ENCODE assay signal across 1 cellular context in the genomic region with DNA sequence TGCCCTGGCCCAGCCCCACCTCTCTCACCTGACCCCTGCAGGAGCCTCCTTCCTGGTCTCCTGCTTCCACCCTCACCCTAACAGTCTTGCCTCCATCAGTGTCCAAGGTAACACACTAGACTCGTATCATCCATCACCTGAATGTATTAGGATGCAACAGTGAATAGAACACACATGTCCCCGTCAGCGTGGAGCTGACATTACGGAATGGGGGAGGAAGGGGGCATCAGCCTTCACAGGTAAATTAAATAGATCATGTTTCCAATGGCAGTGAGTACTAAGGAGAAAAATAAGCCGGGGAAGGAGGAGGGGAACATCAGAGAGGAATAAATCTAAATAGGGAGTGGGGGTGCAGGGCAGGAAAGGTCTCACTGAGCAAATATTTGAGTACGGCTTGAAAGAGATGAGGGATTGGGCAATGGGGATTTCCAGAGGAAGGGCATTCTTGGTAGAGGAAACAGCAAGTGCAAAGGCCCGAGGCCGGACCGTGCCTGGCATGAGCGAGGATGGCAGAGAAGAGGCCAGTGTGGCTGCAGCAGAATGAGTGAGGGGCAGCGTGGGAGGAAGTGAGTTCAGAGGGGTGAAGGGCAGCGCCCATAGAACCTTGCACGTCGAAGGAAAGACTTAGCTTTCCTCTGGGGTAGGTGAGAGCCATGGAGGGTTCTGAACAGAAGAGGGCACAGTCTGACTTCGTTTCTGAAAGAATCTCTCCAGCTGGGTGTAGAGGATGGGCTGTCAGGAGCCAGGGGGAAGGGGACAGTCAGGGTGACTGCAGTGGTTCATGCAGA.
TF ChIP-seq lines count a peak whose summit lies in the region.

No MANE protein-coding gene starts in this region.

TF ChIP-seq in HepG2, 621 proteins besides CTCF, POLR2A, EP300 and RAD21 (continued from another document and continues in another):
- TF ChIP-seq, protein P1, sequence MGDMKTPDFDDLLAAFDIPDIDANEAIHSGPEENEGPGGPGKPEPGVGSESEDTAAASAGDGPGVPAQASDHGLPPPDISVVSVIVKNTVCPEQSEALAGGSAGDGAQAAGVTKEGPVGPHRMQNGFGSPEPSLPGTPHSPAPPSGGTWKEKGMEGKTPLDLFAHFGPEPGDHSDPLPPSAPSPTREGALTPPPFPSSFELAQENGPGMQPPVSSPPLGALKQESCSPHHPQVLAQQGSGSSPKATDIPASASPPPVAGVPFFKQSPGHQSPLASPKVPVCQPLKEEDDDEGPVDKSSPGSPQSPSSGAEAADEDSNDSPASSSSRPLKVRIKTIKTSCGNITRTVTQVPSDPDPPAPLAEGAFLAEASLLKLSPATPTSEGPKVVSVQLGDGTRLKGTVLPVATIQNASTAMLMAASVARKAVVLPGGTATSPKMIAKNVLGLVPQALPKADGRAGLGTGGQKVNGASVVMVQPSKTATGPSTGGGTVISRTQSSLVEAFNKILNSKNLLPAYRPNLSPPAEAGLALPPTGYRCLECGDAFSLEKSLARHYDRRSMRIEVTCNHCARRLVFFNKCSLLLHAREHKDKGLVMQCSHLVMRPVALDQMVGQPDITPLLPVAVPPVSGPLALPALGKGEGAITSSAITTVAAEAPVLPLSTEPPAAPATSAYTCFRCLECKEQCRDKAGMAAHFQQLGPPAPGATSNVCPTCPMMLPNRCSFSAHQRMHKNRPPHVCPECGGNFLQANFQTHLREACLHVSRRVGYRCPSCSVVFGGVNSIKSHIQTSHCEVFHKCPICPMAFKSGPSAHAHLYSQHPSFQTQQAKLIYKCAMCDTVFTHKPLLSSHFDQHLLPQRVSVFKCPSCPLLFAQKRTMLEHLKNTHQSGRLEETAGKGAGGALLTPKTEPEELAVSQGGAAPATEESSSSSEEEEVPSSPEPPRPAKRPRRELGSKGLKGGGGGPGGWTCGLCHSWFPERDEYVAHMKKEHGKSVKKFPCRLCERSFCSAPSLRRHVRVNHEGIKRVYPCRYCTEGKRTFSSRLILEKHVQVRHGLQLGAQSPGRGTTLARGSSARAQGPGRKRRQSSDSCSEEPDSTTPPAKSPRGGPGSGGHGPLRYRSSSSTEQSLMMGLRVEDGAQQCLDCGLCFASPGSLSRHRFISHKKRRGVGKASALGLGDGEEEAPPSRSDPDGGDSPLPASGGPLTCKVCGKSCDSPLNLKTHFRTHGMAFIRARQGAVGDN (CRISPR knock-in tag; IDR thresholded peaks at IDR 0.05) = peak; percentile 96
- TF ChIP-seq, protein P2, sequence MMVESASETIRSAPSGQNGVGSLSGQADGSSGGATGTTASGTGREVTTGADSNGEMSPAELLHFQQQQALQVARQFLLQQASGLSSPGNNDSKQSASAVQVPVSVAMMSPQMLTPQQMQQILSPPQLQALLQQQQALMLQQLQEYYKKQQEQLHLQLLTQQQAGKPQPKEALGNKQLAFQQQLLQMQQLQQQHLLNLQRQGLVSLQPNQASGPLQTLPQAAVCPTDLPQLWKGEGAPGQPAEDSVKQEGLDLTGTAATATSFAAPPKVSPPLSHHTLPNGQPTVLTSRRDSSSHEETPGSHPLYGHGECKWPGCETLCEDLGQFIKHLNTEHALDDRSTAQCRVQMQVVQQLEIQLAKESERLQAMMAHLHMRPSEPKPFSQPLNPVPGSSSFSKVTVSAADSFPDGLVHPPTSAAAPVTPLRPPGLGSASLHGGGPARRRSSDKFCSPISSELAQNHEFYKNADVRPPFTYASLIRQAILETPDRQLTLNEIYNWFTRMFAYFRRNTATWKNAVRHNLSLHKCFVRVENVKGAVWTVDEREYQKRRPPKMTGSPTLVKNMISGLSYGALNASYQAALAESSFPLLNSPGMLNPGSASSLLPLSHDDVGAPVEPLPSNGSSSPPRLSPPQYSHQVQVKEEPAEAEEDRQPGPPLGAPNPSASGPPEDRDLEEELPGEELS (CRISPR knock-in tag; IDR thresholded peaks at IDR 0.05) = peak; percentile 98
- TF ChIP-seq ZNF264 (CRISPR knock-in tag; IDR thresholded peaks at IDR 0.05) = no peak; the same call in none of the 2 replicates
- peak; percentile 95 for TF ChIP-seq TARDBP (CRISPR knock-in tag; IDR thresholded peaks at IDR 0.05)
- TF ChIP-seq, protein P3, sequence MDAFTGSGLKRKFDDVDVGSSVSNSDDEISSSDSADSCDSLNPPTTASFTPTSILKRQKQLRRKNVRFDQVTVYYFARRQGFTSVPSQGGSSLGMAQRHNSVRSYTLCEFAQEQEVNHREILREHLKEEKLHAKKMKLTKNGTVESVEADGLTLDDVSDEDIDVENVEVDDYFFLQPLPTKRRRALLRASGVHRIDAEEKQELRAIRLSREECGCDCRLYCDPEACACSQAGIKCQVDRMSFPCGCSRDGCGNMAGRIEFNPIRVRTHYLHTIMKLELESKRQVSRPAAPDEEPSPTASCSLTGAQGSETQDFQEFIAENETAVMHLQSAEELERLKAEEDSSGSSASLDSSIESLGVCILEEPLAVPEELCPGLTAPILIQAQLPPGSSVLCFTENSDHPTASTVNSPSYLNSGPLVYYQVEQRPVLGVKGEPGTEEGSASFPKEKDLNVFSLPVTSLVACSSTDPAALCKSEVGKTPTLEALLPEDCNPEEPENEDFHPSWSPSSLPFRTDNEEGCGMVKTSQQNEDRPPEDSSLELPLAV (CRISPR knock-in tag; conservative IDR thresholded peaks at IDR 0.05; ENCODE audit: low read depth) = no peak
- peak; percentile 93 for TF ChIP-seq ZNF775 (CRISPR knock-in tag; IDR thresholded peaks at IDR 0.05; ENCODE audit: borderline replicate concordance)
- TF ChIP-seq ZNF749 (CRISPR knock-in tag; IDR thresholded peaks at IDR 0.05; ENCODE audit: borderline replicate concordance) = peak; percentile 92; the same call in 1 of the 2 replicates
- 0 out of 2 replicates have a peak, but pooled peaks have one; percentile 17 for TF ChIP-seq NKX3-1 (CRISPR knock-in tag; IDR thresholded peaks at IDR 0.05)
- TF ChIP-seq GLI4 (CRISPR knock-in tag; IDR thresholded peaks at IDR 0.05; ENCODE audit: borderline replicate concordance) = peak; percentile 96; the same call in 1 of the 2 replicates
- TF ChIP-seq ZNF773 (CRISPR knock-in tag; IDR thresholded peaks at IDR 0.05; ENCODE audit: borderline replicate concordance) = no peak
- TF ChIP-seq, protein P4, sequence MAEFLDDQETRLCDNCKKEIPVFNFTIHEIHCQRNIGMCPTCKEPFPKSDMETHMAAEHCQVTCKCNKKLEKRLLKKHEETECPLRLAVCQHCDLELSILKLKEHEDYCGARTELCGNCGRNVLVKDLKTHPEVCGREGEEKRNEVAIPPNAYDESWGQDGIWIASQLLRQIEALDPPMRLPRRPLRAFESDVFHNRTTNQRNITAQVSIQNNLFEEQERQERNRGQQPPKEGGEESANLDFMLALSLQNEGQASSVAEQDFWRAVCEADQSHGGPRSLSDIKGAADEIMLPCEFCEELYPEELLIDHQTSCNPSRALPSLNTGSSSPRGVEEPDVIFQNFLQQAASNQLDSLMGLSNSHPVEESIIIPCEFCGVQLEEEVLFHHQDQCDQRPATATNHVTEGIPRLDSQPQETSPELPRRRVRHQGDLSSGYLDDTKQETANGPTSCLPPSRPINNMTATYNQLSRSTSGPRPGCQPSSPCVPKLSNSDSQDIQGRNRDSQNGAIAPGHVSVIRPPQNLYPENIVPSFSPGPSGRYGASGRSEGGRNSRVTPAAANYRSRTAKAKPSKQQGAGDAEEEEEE (CRISPR knock-in tag; IDR thresholded peaks at IDR 0.05; ENCODE audit: borderline replicate concordance) = no peak
- peak; percentile 72 for TF ChIP-seq YY1 (IDR thresholded peaks at IDR 0.05; ENCODE audit: insufficient read depth, insufficient replicate concordance, low read depth, low read length)
- TF ChIP-seq ZNF510 (CRISPR knock-in tag; IDR thresholded peaks at IDR 0.05; ENCODE audit: low read depth) = peak; percentile 87
- no peak for TF ChIP-seq GPN1 (CRISPR knock-in tag; IDR thresholded peaks at IDR 0.05; ENCODE audit: borderline replicate concordance)
- peak; percentile 63; the same call in 1 of the 2 replicates for TF ChIP-seq EHMT2 (IDR thresholded peaks at IDR 0.05; ENCODE audit: borderline replicate concordance, low read depth, low read length)
- peak; percentile 98 for TF ChIP-seq KDM3A (CRISPR knock-in tag; IDR thresholded peaks at IDR 0.05; ENCODE audit: low read depth)
- no peak for TF ChIP-seq ZNF891 (CRISPR knock-in tag; IDR thresholded peaks at IDR 0.05)
- TF ChIP-seq MYNN (CRISPR knock-in tag; IDR thresholded peaks at IDR 0.05; ENCODE audit: low read depth) = 0 out of 2 replicates have a peak, but pooled peaks have one; percentile 80
- TF ChIP-seq, protein P5, sequence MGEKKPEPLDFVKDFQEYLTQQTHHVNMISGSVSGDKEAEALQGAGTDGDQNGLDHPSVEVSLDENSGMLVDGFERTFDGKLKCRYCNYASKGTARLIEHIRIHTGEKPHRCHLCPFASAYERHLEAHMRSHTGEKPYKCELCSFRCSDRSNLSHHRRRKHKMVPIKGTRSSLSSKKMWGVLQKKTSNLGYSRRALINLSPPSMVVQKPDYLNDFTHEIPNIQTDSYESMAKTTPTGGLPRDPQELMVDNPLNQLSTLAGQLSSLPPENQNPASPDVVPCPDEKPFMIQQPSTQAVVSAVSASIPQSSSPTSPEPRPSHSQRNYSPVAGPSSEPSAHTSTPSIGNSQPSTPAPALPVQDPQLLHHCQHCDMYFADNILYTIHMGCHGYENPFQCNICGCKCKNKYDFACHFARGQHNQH (CRISPR knock-in tag; IDR thresholded peaks at IDR 0.05) = peak; percentile 98
- peak; percentile 87 for TF ChIP-seq HNF4A (CRISPR knock-in tag; IDR thresholded peaks at IDR 0.05)
- TF ChIP-seq ZKSCAN8 (CRISPR knock-in tag; IDR thresholded peaks at IDR 0.05; ENCODE audit: borderline replicate concordance) = peak; percentile 96
- no peak; the same call in 1 of the 2 replicates for TF ChIP-seq RARG (CRISPR knock-in tag; IDR thresholded peaks at IDR 0.05; ENCODE audit: low read depth)
- TF ChIP-seq, protein P6, sequence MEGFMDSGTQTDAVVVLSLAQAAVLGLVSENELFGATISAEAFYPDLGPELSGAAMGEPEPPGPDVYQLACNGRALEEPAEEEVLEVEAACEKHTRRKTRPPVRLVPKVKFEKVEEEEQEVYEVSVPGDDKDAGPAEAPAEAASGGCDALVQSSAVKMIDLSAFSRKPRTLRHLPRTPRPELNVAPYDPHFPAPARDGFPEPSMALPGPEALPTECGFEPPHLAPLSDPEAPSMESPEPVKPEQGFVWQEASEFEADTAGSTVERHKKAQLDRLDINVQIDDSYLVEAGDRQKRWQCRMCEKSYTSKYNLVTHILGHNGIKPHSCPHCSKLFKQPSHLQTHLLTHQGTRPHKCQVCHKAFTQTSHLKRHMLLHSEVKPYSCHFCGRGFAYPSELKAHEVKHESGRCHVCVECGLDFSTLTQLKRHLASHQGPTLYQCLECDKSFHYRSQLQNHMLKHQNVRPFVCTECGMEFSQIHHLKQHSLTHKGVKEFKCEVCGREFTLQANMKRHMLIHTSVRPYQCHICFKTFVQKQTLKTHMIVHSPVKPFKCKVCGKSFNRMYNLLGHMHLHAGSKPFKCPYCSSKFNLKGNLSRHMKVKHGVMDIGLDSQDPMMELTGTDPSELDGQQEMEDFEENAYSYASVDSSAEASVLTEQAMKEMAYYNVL (CRISPR knock-in tag; IDR thresholded peaks at IDR 0.05; ENCODE audit: borderline replicate concordance) = peak; percentile 99
- TF ChIP-seq ZNF724P (CRISPR knock-in tag; IDR thresholded peaks at IDR 0.05; ENCODE audit: borderline replicate concordance) = peak; percentile 65; the same call in 1 of the 2 replicates
- TF ChIP-seq, protein P7, sequence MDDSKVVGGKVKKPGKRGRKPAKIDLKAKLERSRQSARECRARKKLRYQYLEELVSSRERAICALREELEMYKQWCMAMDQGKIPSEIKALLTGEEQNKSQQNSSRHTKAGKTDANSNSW (CRISPR knock-in tag; IDR thresholded peaks at IDR 0.05; ENCODE audit: borderline replicate concordance) = peak; percentile 82; the same call in 1 of the 2 replicates
- peak; percentile 64; the same call in 1 of the 2 replicates for TF ChIP-seq ONECUT2 (CRISPR knock-in tag; IDR thresholded peaks at IDR 0.05)
- TF ChIP-seq TEAD3 (CRISPR knock-in tag; optimal IDR thresholded peaks at IDR 0.05; ENCODE audit: borderline replicate concordance) = peak; percentile 92
- TF ChIP-seq RFX3 (CRISPR knock-in tag; IDR thresholded peaks at IDR 0.05) = peak; percentile 54
- peak; percentile 92 for TF ChIP-seq TGIF2 (CRISPR knock-in tag; IDR thresholded peaks at IDR 0.05)
- TF ChIP-seq ZNF468 (CRISPR knock-in tag; IDR thresholded peaks at IDR 0.05) = peak; percentile 54; the same call in 1 of the 2 replicates
- no peak for TF ChIP-seq ZSCAN20 (CRISPR knock-in tag; IDR thresholded peaks at IDR 0.05; ENCODE audit: borderline replicate concordance)
- no peak for TF ChIP-seq EEA1 (CRISPR knock-in tag; IDR thresholded peaks at IDR 0.05; ENCODE audit: borderline replicate concordance)
- peak; percentile 22 for TF ChIP-seq U2AF1 (optimal IDR thresholded peaks at IDR 0.05; ENCODE audit: low read depth, low read length)
- peak; percentile 87 for TF ChIP-seq HHEX (CRISPR knock-in tag; IDR thresholded peaks at IDR 0.05)
- peak; percentile 100 for TF ChIP-seq RCOR2 (CRISPR knock-in tag; IDR thresholded peaks at IDR 0.05)
- 0 out of 2 replicates have a peak, but pooled peaks have one; percentile 67 for TF ChIP-seq ZNF317 (CRISPR knock-in tag; IDR thresholded peaks at IDR 0.05)
- TF ChIP-seq PTBP1 (IDR thresholded peaks at IDR 0.05; ENCODE audit: low read depth, low read length, poor library complexity, severe bottlenecking) = no peak
- TF ChIP-seq, protein P8, sequence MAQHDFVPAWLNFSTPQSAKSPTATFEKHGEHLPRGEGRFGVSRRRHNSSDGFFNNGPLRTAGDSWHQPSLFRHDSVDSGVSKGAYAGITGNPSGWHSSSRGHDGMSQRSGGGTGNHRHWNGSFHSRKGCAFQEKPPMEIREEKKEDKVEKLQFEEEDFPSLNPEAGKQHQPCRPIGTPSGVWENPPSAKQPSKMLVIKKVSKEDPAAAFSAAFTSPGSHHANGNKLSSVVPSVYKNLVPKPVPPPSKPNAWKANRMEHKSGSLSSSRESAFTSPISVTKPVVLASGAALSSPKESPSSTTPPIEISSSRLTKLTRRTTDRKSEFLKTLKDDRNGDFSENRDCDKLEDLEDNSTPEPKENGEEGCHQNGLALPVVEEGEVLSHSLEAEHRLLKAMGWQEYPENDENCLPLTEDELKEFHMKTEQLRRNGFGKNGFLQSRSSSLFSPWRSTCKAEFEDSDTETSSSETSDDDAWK (CRISPR knock-in tag; IDR thresholded peaks at IDR 0.05) = no peak
- peak; percentile 88; the same call in 1 of the 2 replicates for TF ChIP-seq ZBTB8A (CRISPR knock-in tag; IDR thresholded peaks at IDR 0.05; ENCODE audit: borderline replicate concordance, low read depth)
- TF ChIP-seq, protein P9, sequence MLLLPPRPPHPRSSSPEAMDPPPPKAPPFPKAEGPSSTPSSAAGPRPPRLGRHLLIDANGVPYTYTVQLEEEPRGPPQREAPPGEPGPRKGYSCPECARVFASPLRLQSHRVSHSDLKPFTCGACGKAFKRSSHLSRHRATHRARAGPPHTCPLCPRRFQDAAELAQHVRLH (CRISPR knock-in tag; IDR thresholded peaks at IDR 0.05; ENCODE audit: borderline replicate concordance, low read depth) = peak; percentile 98
- peak; percentile 80 for TF ChIP-seq TOPORS (CRISPR knock-in tag; IDR thresholded peaks at IDR 0.05)
- TF ChIP-seq RNF2 (conservative IDR thresholded peaks at IDR 0.05; ENCODE audit: low read depth) = no peak; the same call in 1 of the 2 replicates
- TF ChIP-seq NFIC (IDR thresholded peaks at IDR 0.05; ENCODE audit: low read length) = peak; percentile 99
